In the genomic region with DNA sequence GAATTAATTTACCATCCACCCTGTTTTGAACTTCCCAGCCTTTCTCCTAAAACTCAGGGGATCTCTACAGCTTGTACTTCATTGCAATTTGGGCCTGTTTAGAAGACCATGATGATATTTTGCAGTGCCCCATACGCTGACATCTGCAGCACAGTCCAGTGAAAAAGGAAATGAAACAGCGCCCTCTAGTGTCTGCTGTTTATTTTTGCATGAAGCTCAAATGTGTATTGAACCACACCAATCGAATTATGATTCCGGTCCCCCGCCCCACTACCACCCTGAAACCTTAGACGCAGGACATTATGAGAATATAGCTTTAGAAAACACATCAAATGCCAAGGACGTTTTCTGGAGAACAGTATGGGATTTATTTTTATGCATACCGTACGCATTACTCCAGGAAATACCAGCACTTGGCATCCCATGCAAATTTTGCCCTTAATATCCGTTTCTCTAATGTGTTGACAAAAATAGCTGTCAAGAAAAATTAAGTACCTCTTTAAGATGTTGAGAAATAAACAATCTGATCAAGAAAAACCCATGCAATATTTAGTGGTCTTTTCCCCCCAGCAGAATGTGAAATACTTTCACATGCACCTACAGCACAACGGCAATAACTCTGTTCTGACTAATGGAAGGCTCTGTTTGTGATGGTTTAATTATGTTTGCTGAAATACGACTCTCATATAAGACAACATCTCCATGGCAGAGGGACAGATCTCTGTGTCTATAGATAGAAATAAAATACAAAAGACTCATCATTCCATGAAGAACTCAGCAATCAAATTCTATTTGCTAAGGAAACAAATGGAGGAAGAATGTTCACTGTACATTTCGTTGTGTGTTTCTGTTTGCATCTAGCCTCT, we compare ENCODE assay signal across 8 cellular contexts.
A peak's percentile ranks its signal among the peaks of the same experiment; 100 is the strongest.
DNase-seq lines count a peak whose midpoint lies in the region; ATAC-seq and TF ChIP-seq lines count a peak whose summit lies in the region.

No MANE protein-coding gene starts in this region.

- H3K4me2 ChIP-seq in KMS-11: no peak overlapping the region

- no peak overlapping the region for H3K27ac Mint-ChIP-seq in activated naive CD4-positive, alpha-beta T cell treated with anti-CD3 and anti-CD28 coated beads, Interleukin-2, amount 10 ng/mL, durations not matched to agents 7 days and 5 days

- no peaks in the 10 kb centered on the region for H3K9me3 Mint-ChIP-seq in activated naive CD4-positive, alpha-beta T cell treated with anti-CD3 and anti-CD28 coated beads, Interleukin-2, amount 10 ng/mL, durations not matched to agents 7 days and 5 days

- ATAC-seq in GM18520 (IDR thresholded peaks at IDR 0.05; ENCODE audit: unreplicated experiment): peak; percentile 37

- intact Hi-C loops in head of caudate nucleus (cut with DNase I): no loop called here

- CTCF ChIA-PET in RWPE1 (lab: Yijun Ruan, JAX): interaction anchor here (0.5 to 1.4 kb wide), 25 partner anchors 8 to 1333 kb away, joined by 3 to 7 read pairs (median 4); a partner anchor contains a TSS
- CTCF ChIA-PET in activated naive CD4-positive, alpha-beta T cell treated with anti-CD3 and anti-CD28 coated beads, Interleukin-2, amount 10 ng/mL, durations not matched to agents 7 days and 5 days (lab: Charles Lee): interaction anchor here (0.6 to 1.9 kb wide), 32 partner anchors 8 to 1008 kb away, joined by 3 to 12 read pairs (median 4); a partner anchor contains a TSS

- peak; percentile 75 for TF ChIP-seq CTCF in AG09309 (IDR thresholded peaks at IDR 0.05; ENCODE audit: control insufficient read depth, insufficient read depth, low read depth, low read length, missing control alignments)
- peak; percentile 89 for TF ChIP-seq CTCF in KMS-11 (conservative IDR thresholded peaks at IDR 0.05; ENCODE audit: low read depth, low read length)
- TF ChIP-seq CTCF in RWPE1 (conservative IDR thresholded peaks at IDR 0.05; ENCODE audit: low read depth): peak; percentile 86

- no peak overlapping the region for H3K9ac ChIP-seq in KMS-11

- POLR2A ChIA-PET in RWPE1 (lab: Yijun Ruan, JAX; ENCODE audit: low non-redundant PET): no interaction called here

- H3K27me3 ChIP-seq in KMS-11 (ENCODE audit: insufficient read depth, low read depth): no peaks in the 10 kb centered on the region

- H3K36me3 Mint-ChIP-seq in activated naive CD4-positive, alpha-beta T cell treated with anti-CD3 and anti-CD28 coated beads, Interleukin-2, amount 10 ng/mL, durations not matched to agents 7 days and 5 days: no peaks in the 10 kb centered on the region

- H2AFZ ChIP-seq in KMS-11 (ENCODE audit: low read depth): no peak overlapping the region

- H3K4me3 Mint-ChIP-seq in activated naive CD4-positive, alpha-beta T cell treated with anti-CD3 and anti-CD28 coated beads, Interleukin-2, amount 10 ng/mL, durations not matched to agents 7 days and 5 days: no peak overlapping the region

- H3K4me3 ChIP-seq in AG09309 (ENCODE audit: control insufficient read depth, low read depth, low read length) (no peak overlapping the region), KMS-11 (IDR thresholded peaks at IDR 0.05; ENCODE audit: insufficient read depth, low read depth, low read length) (no peak overlapping the region)

- DNase-seq in AG09309 (ENCODE audit: low read depth) (peak; percentile 18), RWPE1 (ENCODE audit: low spot score) (peak; percentile 41), head of caudate nucleus (peak in 36 of 42 donors; percentile 5 to 87 (median 60)), putamen (ENCODE audit: low spot score) (peak; percentile 50), mesenteric fat pad (ENCODE audit: low spot score) (no peak)
- DNase-seq in activated naive CD4-positive, alpha-beta T cell treated with anti-CD3 and anti-CD28 coated beads, Interleukin-2, amount 10 ng/mL, durations not matched to agents 7 days and 5 days: peak; percentile 70

- H3K79me2 ChIP-seq in KMS-11 (ENCODE audit: insufficient read depth, low read depth): no peaks in the 10 kb centered on the region

- no peaks in the 10 kb centered on the region for H3K36me3 ChIP-seq in KMS-11 (ENCODE audit: insufficient read depth)

- H3K4me1 Mint-ChIP-seq in activated naive CD4-positive, alpha-beta T cell treated with anti-CD3 and anti-CD28 coated beads, Interleukin-2, amount 10 ng/mL, durations not matched to agents 7 days and 5 days: peaks cover 6% of the 10 kb centered on the region

- H3K27me3 Mint-ChIP-seq in activated naive CD4-positive, alpha-beta T cell treated with anti-CD3 and anti-CD28 coated beads, Interleukin-2, amount 10 ng/mL, durations not matched to agents 7 days and 5 days: peaks cover 17% of the 10 kb centered on the region

- H3K27ac ChIP-seq in KMS-11 (no peak overlapping the region), RWPE1 (no peak overlapping the region)

- H4K20me1 ChIP-seq in KMS-11 (ENCODE audit: insufficient read depth): no peaks in the 10 kb centered on the region

- H3K4me1 ChIP-seq in KMS-11 (ENCODE audit: low read depth, poor library complexity, severe bottlenecking): no peaks in the 10 kb centered on the region
